ENCODE assay signal across 9 cellular contexts in genomic region chr6:100370265-100370664, GRCh38.
DNase-seq lines count a peak whose midpoint lies in the region; ATAC-seq lines count a peak whose summit lies in the region.
"Had no signal": no experiment of that assay in that cellular context is flagged by ENCODE, and none has a peak within 500 bp of the region (broad histone marks: within the 10 kb centered on the region; RNA-seq: fewer than 3 reads in every experiment).

No MANE protein-coding gene starts in this region.

- in situ Hi-C loops in SK-MEL-5 (cut with HindIII; ENCODE audit: low pct_unique_long_range_greater_than_20kb, low sequenced_read_pairs): no loop called here

- H3K4me3 ChIP-seq in Jurkat, Clone E6-1 (ENCODE audit: low read length): no peak overlapping the region

- ATAC-seq in left lobe of liver (peak; percentile 53), GM21723 (IDR thresholded peaks at IDR 0.05; ENCODE audit: unreplicated experiment) (no peak)
- ATAC-seq: naive thymus-derived CD8-positive, alpha-beta T cell had no signal

- DNase-seq in ELR (ENCODE audit: low read depth) (peak; percentile 57), SK-MEL-5 (ENCODE audit: low read depth, low spot score) (peak; percentile 26), left lobe of liver (ENCODE audit: low spot score) (no peak), hypothalamus (lab: John Stamatoyannopoulos, UW) (no peak), germinal center (ENCODE audit: low spot score) (no peak)
- peak; percentile 37 for DNase-seq in Jurkat, Clone E6-1 (ENCODE audit: low read depth, low spot score)
- DNase-seq: activated CD4-positive, alpha-beta T cell treated with anti-CD3 and anti-CD28 coated beads for 1 hour; naive thymus-derived CD8-positive, alpha-beta T cell had no signal

Comparison
In these comparisons a context has a peak if more than half of its experiments do, and no peak if none do; other contexts are left out.
1. DNase-seq: peak in ELR (single experiment), Jurkat, Clone E6-1 (single experiment) and SK-MEL-5 (single experiment); none in left lobe of liver (single experiment), hypothalamus (0 of 51) and germinal center (single experiment).